In genomic region chr17:44979426-44980273, GRCh38 we compare ENCODE assay signal across 15 cellular contexts. TPM values are rescaled to one million over a fixed set of nuclear protein-coding genes. Genes with fewer than 3 reads are reported as not detected.
DNase-seq lines count a peak whose midpoint lies in the region; ATAC-seq and TF ChIP-seq lines count a peak whose summit lies in the region.
"Had no signal": no experiment of that assay in that cellular context is flagged by ENCODE, and none has a peak within 500 bp of the region (broad histone marks: within the 10 kb centered on the region; RNA-seq: fewer than 3 reads in every experiment).

No MANE protein-coding gene starts in this region.

- peak overlapping the region; percentile 97 for H2BK120ac ChIP-seq in IMR-90 (ENCODE audit: low read depth, low read length)

- BruUV-seq in IMR-90 (replicated peaks; lab: Mats Ljungman, UMichigan) = no TSS peak

- H2BK5ac ChIP-seq in IMR-90 (ENCODE audit: low read depth, low read length, poor library complexity, severe bottlenecking) = peak overlapping the region; percentile 34

- peaks cover 0 to 6% of the 10 kb centered on the region in 2 experiments; a peak in 1 of 4 replicates for H3K79me1 ChIP-seq in IMR-90 (ENCODE audit: low read depth in 1 of 2, low read length in 2 of 2)

- peak overlapping the region; percentile 98 for H2AK5ac ChIP-seq in IMR-90 (ENCODE audit: low read depth, low read length)

- H4K5ac ChIP-seq in IMR-90 (ENCODE audit: low read depth, low read length) = peak overlapping the region; percentile 70

- POLR2A ChIA-PET in AG04450 (lab: Yijun Ruan, JAX) (interaction anchor here (0.7 to 1.9 kb wide), 6 partner anchors 11 to 94 kb away, joined by 3 to 7 read pairs (median 3); partner anchors contain the start of genes C1QL1 and NMT1), IMR-90 (lab: Charles Lee; ENCODE audit: unreplicated experiment) (no interaction called here)

- no peak overlapping the region for H3K56ac ChIP-seq in IMR-90 (ENCODE audit: extremely low read depth, insufficient read depth, low read length)

- peak overlapping the region; percentile 87 for H3K18ac ChIP-seq in IMR-90 (ENCODE audit: low read depth, low read length)

- TF ChIP-seq CTCF in AG04450 (IDR thresholded peaks at IDR 0.05; ENCODE audit: low read depth, low read length) = no peak
- TF ChIP-seq CTCF in IMR-90 (conservative IDR thresholded peaks at IDR 0.05; ENCODE audit: low read depth, low read length) = no peak

- H3K4me3 ChIP-seq in AG04450 (ENCODE audit: low read depth, low read length) (no peak overlapping the region), IMR-90 (ENCODE audit: insufficient read depth, low read depth, low read length) (no peak overlapping the region)
- H3K4me3 ChIP-seq: BLaER1 had no signal

- peak overlapping the region; percentile 13; the same call in 1 of the 2 replicates for H3K9ac ChIP-seq in IMR-90 (ENCODE audit: low read depth, low read length)
- H3K9ac ChIP-seq: BLaER1 had no signal

- H3K23ac ChIP-seq in IMR-90 (ENCODE audit: low read depth, low read length) = peak overlapping the region; percentile 66; the same call in 1 of the 2 replicates

- peaks cover 23% of the 10 kb centered on the region for H3K9me1 ChIP-seq in IMR-90 (ENCODE audit: insufficient read depth, low read length)

- no peak for TF ChIP-seq POLR2A in IMR-90 (IDR thresholded peaks at IDR 0.05; ENCODE audit: low read depth, low read length)

- H4K8ac ChIP-seq in IMR-90 (ENCODE audit: low read depth in 2 of 2, low read length in 2 of 2) = peak overlapping the region; percentile 73 to 94; a peak in 3 of 4 replicates

- peak overlapping the region; percentile 98 for H3K4ac ChIP-seq in IMR-90 (ENCODE audit: low read depth, low read length)

- WGBS in IMR-90 (ENCODE audit: extremely low coverage in 2 of 2, insufficient read length in 1 of 2), 2 experiments = 20% methylated on average over 6 of the region's 14 CpGs; no CpG with 5 or more reads in 1 of the 2 experiments

- peak overlapping the region; percentile 97 for H2BK15ac ChIP-seq in IMR-90 (ENCODE audit: low read depth, low read length)

- no peaks in the 10 kb centered on the region for H3K36me3 ChIP-seq in IMR-90 (ENCODE audit: control insufficient read depth, insufficient read depth, low read length)
- H3K36me3 ChIP-seq: BLaER1 had no signal

- CTCF ChIA-PET in AG04450 (lab: Charles Lee) = interaction anchor here (0.6 to 1.9 kb wide), 5 partner anchors 9 to 169 kb away, joined by 3 to 10 read pairs (median 5); partner anchors contain the start of genes C1QL1 and HEXIM1
- CTCF ChIA-PET in IMR-90 (lab: Yijun Ruan, JAX) = no interaction called here

- DNase-seq in AG04450 (ENCODE audit: low read depth, low spot score) (peak; percentile 70), IMR-90 (peak; percentile 82), mucosa of gallbladder (ENCODE audit: low spot score) (peak; percentile 57), hippocampal formation (lab: John Stamatoyannopoulos, UW) (no peak)
- DNase-seq in NK-92 treated with Interleukin-12 subunit alpha and Interleukin-12 subunit beta, amount 100 ng/mL, for 24 hours (lab: John Stamatoyannopoulos, UW) = no peak
- no peak for DNase-seq in activated effector memory CD4-positive, alpha-beta T cell treated with Interleukin-2 at 50 U/mL for 16 hours
- DNase-seq: activated CD4-positive, alpha-beta T cell treated with anti-CD3 and anti-CD28 coated beads, Interleukin-2, amount 50 U/mL, for 4 hours; kidney glomerular epithelial cell; NCI-H1105 treated with DMSO at 0.1 percent for 48 hours; stimulated activated CD4-positive, alpha-beta T cell treated with anti-CD3 and anti-CD28 coated beads, Interleukin-2, amount 100 ng/mL, for 24 hours; stimulated activated naive B cell treated with anti-CD40 and anti-IgM and Interleukin-4, amounts not matched to agents 10 μg/mL and 1 μg/mL and 100 μg/mL, for 72 hours; T-helper 2 cell had no signal

- H4K91ac ChIP-seq in IMR-90 (ENCODE audit: insufficient read depth, low read depth, low read length) = peak overlapping the region; percentile 93

- ATAC-seq in IMR-90 (ENCODE audit: low read depth) (peak; percentile 86), esophagus mucosa (peak; percentile 16), HG02870 (IDR thresholded peaks at IDR 0.05; ENCODE audit: unreplicated experiment) (no peak)
- ATAC-seq: stimulated activated naive B cell treated with anti-CD40 and anti-IgM and Interleukin-4, amounts not matched to agents 10 μg/mL and 1 μg/mL and 100 μg/mL, for 72 hours had no signal

- peak overlapping the region; percentile 73 for H2AFZ ChIP-seq in IMR-90 (replicated peaks; ENCODE audit: low read length, poor library complexity)

- no peak for TF ChIP-seq RAD21 in IMR-90 (IDR thresholded peaks at IDR 0.05; ENCODE audit: low read length)

- H3K27ac ChIP-seq in AG04450 (ENCODE audit: low read depth, low read length) (peak overlapping the region; percentile 87), IMR-90 (ENCODE audit: insufficient read depth, low read length) (peak overlapping the region; percentile 94)
- H3K27ac ChIP-seq: BLaER1 had no signal

- peak overlapping the region; percentile 52 for H3K4me2 ChIP-seq in IMR-90 (ENCODE audit: low read depth, low read length)
- H3K4me2 ChIP-seq: BLaER1 had no signal

- H3K14ac ChIP-seq in IMR-90 (replicated peaks; ENCODE audit: low read depth, low read length) = peak overlapping the region; percentile 89

- H3K27me3 ChIP-seq in AG04450 (ENCODE audit: control insufficient read depth, insufficient read depth, low read length) = peaks cover 2% of the 10 kb centered on the region
- peaks cover 4% of the 10 kb centered on the region; the same call in 1 of the 2 replicates for H3K27me3 ChIP-seq in IMR-90 (ENCODE audit: control insufficient read depth, insufficient read depth, low read length)
- H3K27me3 ChIP-seq: BLaER1 had no signal

- H4K20me1 ChIP-seq in IMR-90 (ENCODE audit: insufficient read depth, low read length) = peaks cover 5% of the 10 kb centered on the region; the same call in 1 of the 2 replicates
- H4K20me1 ChIP-seq: BLaER1 had no signal

- in situ Hi-C loops in IMR-90 (cut with MboI; ENCODE audit: low sequenced_read_pairs) = no loop called here

- no peaks in the 10 kb centered on the region for H3K9me3 ChIP-seq in AG04450 (ENCODE audit: control insufficient read depth, insufficient read depth, low read length)
- H3K9me3 ChIP-seq in IMR-90 (ENCODE audit: control insufficient read depth, insufficient read depth, low read length) = no peaks in the 10 kb centered on the region

- peaks cover 39% of the 10 kb centered on the region for H3K4me1 ChIP-seq in IMR-90 (ENCODE audit: control insufficient read depth, insufficient read depth, low read length)

- peak overlapping the region; percentile 89 for H2AK9ac ChIP-seq in IMR-90 (replicated peaks; ENCODE audit: low read depth, low read length, poor library complexity)

- peak overlapping the region; percentile 98 for H2BK20ac ChIP-seq in IMR-90 (ENCODE audit: low read depth, low read length)

- dilution Hi-C loops in IMR-90 (cut with HindIII; ENCODE audit: low sequenced_read_pairs, unreplicated experiment) = no loop called here

- intact Hi-C loops in IMR-90 (cut with micrococcal nuclease) = loop anchor here (2.0 kb wide), 1 partner anchor 39 kb away; no protein-coding TSS in a partner anchor

TF ChIP-seq in IMR-90, 13 proteins besides CTCF, POLR2A, EP300 and RAD21:
- TF ChIP-seq MAFK (IDR thresholded peaks at IDR 0.05; ENCODE audit: low read depth, low read length) (no peak), MAZ (IDR thresholded peaks at IDR 0.05; ENCODE audit: borderline replicate concordance, low read depth, low read length) (peak; percentile 63; the same call in 1 of the 2 replicates)

RNA-seq across cellular contexts. Expression of gene C1QL1, which starts 11.5 kb away (rescaled TPM):
- 1.9 and 2.2 TPM in 2 replicates for polyA plus RNA-seq in AG04450 (2011; rRNA removed)
- 1.1 and 1.8 TPM in 2 replicates for polyA minus RNA-seq in AG04450 (2011; rRNA and poly(A)+ RNA removed)
- total RNA-seq in IMR-90 (2012; rRNA removed) = 0.18 and 0.28 TPM in 2 replicates
- 0.84 and 1.5 TPM in 2 replicates for polyA plus RNA-seq in IMR-90 (2012; rRNA removed)
- 1.6 and 4.1 TPM in 2 replicates for polyA plus RNA-seq in IMR-90 (2012; cell fraction: cytosol; rRNA removed)
- polyA plus RNA-seq in IMR-90 (2012; cell fraction: nucleus; rRNA removed; ENCODE audit: low replicate concordance) = 0.71 and 1.2 TPM in 2 replicates
- total RNA-seq in esophagus mucosa = 0.12 TPM
- total RNA-seq in mucosa of gallbladder = 3.2 TPM

RNA-seq across cellular contexts. Expression of gene KIF18B, which starts 32.1 kb away (rescaled TPM):
- polyA plus RNA-seq in AG04450 (2011; rRNA removed) = 2.4 and 2.6 TPM in 2 replicates
- 9.5 and 13.3 TPM in 2 replicates for polyA minus RNA-seq in AG04450 (2011; rRNA and poly(A)+ RNA removed)
- total RNA-seq in IMR-90 (2012; rRNA removed) = 1.3 and 2.5 TPM in 2 replicates
- polyA plus RNA-seq in IMR-90 (2012; rRNA removed) = 16.0 and 17.4 TPM in 2 replicates
- polyA plus RNA-seq in IMR-90 (2012; cell fraction: cytosol; rRNA removed) = 7.6 and 7.8 TPM in 2 replicates
- polyA plus RNA-seq in IMR-90 (2012; cell fraction: nucleus; rRNA removed; ENCODE audit: low replicate concordance) = 23.3 and 68.0 TPM in 2 replicates
- 10.4 TPM for total RNA-seq in esophagus mucosa
- 1.4 TPM for total RNA-seq in mucosa of gallbladder

Comparison
In these comparisons a context has a peak if more than half of its experiments do, and no peak if none do; other contexts are left out.
1. DNase-seq: peak in AG04450 (single experiment), IMR-90 (single experiment) and mucosa of gallbladder (single experiment); none in NK-92 treated with Interleukin-12 subunit alpha and Interleukin-12 subunit beta, amount 100 ng/mL, for 24 hours (single experiment), activated effector memory CD4-positive, alpha-beta T cell treated with Interleukin-2 at 50 U/mL for 16 hours (single experiment) and hippocampal formation (0 of 2).